ENCODE assay signal across 8 cellular contexts in genomic region chr4:110518889-110519490, GRCh38. TPM values are rescaled to one million over a fixed set of nuclear protein-coding genes. Genes with fewer than 3 reads are reported as not detected.
A peak's percentile ranks its signal among the peaks of the same experiment; 100 is the strongest.
DNase-seq lines count a peak whose midpoint lies in the region; ATAC-seq and TF ChIP-seq lines count a peak whose summit lies in the region.

No MANE protein-coding gene starts in this region.

- CTCF ChIA-PET in mammary epithelial cell (lab: Charles Lee; ENCODE audit: low non-redundant PET) = interaction anchor here (0.7 to 0.8 kb wide), 2 partner anchors 17 to 24 kb away, joined by 4 to 5 read pairs; no protein-coding TSS in a partner anchor

- no peaks in the 10 kb centered on the region for H3K9me3 ChIP-seq in left ventricle myocardium inferior (replicated peaks)
- H3K9me3 ChIP-seq in mammary epithelial cell (replicated peaks; ENCODE audit: insufficient read depth, low read length) = no peaks in the 10 kb centered on the region

- H3K4me1 ChIP-seq in left ventricle myocardium inferior (peaks cover 10% of the 10 kb centered on the region), mammary epithelial cell (ENCODE audit: insufficient read depth, low read length) (peaks cover 3% of the 10 kb centered on the region)

- H4K20me1 ChIP-seq in mammary epithelial cell (ENCODE audit: insufficient read depth, low read length) = no peaks in the 10 kb centered on the region

- H3K4me1 Mint-ChIP-seq in mesothelial cell of epicardium = no peaks in the 10 kb centered on the region

- TF ChIP-seq CTCF in left ventricle myocardium inferior (IDR thresholded peaks at IDR 0.05; ENCODE audit: borderline replicate concordance) (peak; percentile 77), mammary epithelial cell (conservative IDR thresholded peaks at IDR 0.05 in 1 of 2, IDR thresholded peaks at IDR 0.05 in 1 of 2; ENCODE audit: extremely low read depth in 1 of 2, insufficient read depth in 1 of 2, low read depth in 1 of 2, low read length in 2 of 2) (peak; percentile 81 to 83), mesothelial cell of epicardium (IDR thresholded peaks at IDR 0.05; ENCODE audit: unreplicated experiment) (peak; percentile 75)

- intact Hi-C loops in left ventricle myocardium inferior (cut with micrococcal nuclease) (loop anchor here (5.0 to 10.0 kb wide), 3 partner anchors 174 to 522 kb away; no protein-coding TSS in a partner anchor), left ventricle myocardium superior (cut with micrococcal nuclease) (loop anchor here (10.0 kb wide), 1 partner anchor 204 kb away; no protein-coding TSS in a partner anchor), mammary epithelial cell (cut with micrococcal nuclease) (loop anchor here (1.0 to 10.0 kb wide), 5 partner anchors 322 to 1111 kb away; partner anchors contain the start of genes CFI and ELOVL6)

- H3K36me3 Mint-ChIP-seq in mesothelial cell of epicardium = peaks cover 21% of the 10 kb centered on the region

- H3K27me3 ChIP-seq in left ventricle myocardium inferior (ENCODE audit: low read depth) = peaks cover 14% of the 10 kb centered on the region
- H3K27me3 ChIP-seq in mammary epithelial cell (ENCODE audit: insufficient read depth, low read length) = no peaks in the 10 kb centered on the region

- H3K4me3 Mint-ChIP-seq in mesothelial cell of epicardium = no peak overlapping the region

- no peak for DNase-seq in left ventricle myocardium inferior
- DNase-seq in left ventricle myocardium superior = no peak
- peak; percentile 28 for DNase-seq in NCI-H2227 treated with DMSO at 0.1 percent for 48 hours (lab: John Stamatoyannopoulos, UW)
- DNase-seq in mammary epithelial cell = peak; percentile 13
- DNase-seq in mesothelial cell of epicardium (ENCODE audit: low spot score in 2 of 2, unreplicated experiment in 2 of 2) = no peak
- no peak for DNase-seq in NCI-H524 (lab: John Stamatoyannopoulos, UW)

- H3K27me3 Mint-ChIP-seq in mesothelial cell of epicardium (ENCODE audit: low read depth) = no peaks in the 10 kb centered on the region

- in situ Hi-C loops in mammary epithelial cell (cut with MboI; ENCODE audit: low sequenced_read_pairs in 2 of 2) = loop anchor here (5.0 to 25.0 kb wide), 6 partner anchors 204 to 1082 kb away; partner anchors contain the start of gene SEC24B (in 1 of the 2)

- H3K4me2 ChIP-seq in mammary epithelial cell (ENCODE audit: insufficient read depth, low read depth, low read length) = no peak overlapping the region

- no peak overlapping the region for H3K9ac ChIP-seq in mammary epithelial cell (ENCODE audit: insufficient read depth, low read length)

- H3K27ac ChIP-seq in left ventricle myocardium inferior (replicated peaks) (no peak overlapping the region), mammary epithelial cell (ENCODE audit: insufficient read depth, low read depth, low read length) (no peak overlapping the region)

- ATAC-seq in left ventricle myocardium superior (no peak), HG02840 (IDR thresholded peaks at IDR 0.05; ENCODE audit: low FRiP score, unreplicated experiment) (no peak), GM19397 (IDR thresholded peaks at IDR 0.05; ENCODE audit: unreplicated experiment) (no peak)

- no peak overlapping the region for H3K27ac Mint-ChIP-seq in mesothelial cell of epicardium

- 66% methylated on average over 2 of the region's 2 CpGs for WGBS in mammary epithelial cell (ENCODE audit: low coverage, missing lambda C conversion rate)

- no peaks in the 10 kb centered on the region for H3K79me2 ChIP-seq in mammary epithelial cell (ENCODE audit: insufficient read depth, low read length)

- no TSS peak for BruUV-seq in mammary epithelial cell (replicated peaks; lab: Mats Ljungman, UMichigan)

- H3K36me3 ChIP-seq in left ventricle myocardium inferior (no peaks in the 10 kb centered on the region), mammary epithelial cell (ENCODE audit: insufficient read depth, low read length) (no peaks in the 10 kb centered on the region)

- no peaks in the 10 kb centered on the region for H3K9me3 Mint-ChIP-seq in mesothelial cell of epicardium

- H2AFZ ChIP-seq in mammary epithelial cell (ENCODE audit: low read depth, low read length) = no peak overlapping the region

- dilution Hi-C loops in mammary epithelial cell (cut with HindIII; ENCODE audit: low sequenced_read_pairs) = no loop called here

- no peak overlapping the region for H3K4me3 ChIP-seq in left ventricle myocardium inferior
- no peak overlapping the region for H3K4me3 ChIP-seq in mammary epithelial cell (replicated peaks in 1 of 3; ENCODE audit: insufficient read depth in 1 of 3, low read depth in 2 of 3, low read length in 3 of 3)

RNA-seq across cellular contexts. Expression of gene ENPEP, which starts 43.0 kb away (rescaled TPM):
- total RNA-seq in left ventricle myocardium inferior (3.5 TPM), left ventricle myocardium superior (2.7 TPM), mammary epithelial cell (not detected), mesothelial cell of epicardium (11.9 to 15.3 TPM (median 13.4 TPM) in 3 replicates)
- polyA plus RNA-seq in mammary epithelial cell = not detected
- not detected for polyA minus RNA-seq in mammary epithelial cell

Comparison
In these comparisons a context has a peak if more than half of its experiments do, and no peak if none do; other contexts are left out.
1. DNase-seq: peak in NCI-H2227 treated with DMSO at 0.1 percent for 48 hours (single experiment) and mammary epithelial cell (single experiment); none in left ventricle myocardium inferior (single experiment), left ventricle myocardium superior (single experiment), mesothelial cell of epicardium (0 of 2) and NCI-H524 (0 of 2).
2. Peak in every context shown above with its lines, with median percentiles within 50 percentile points of each other: CTCF ChIP-seq.